In the genomic region with DNA sequence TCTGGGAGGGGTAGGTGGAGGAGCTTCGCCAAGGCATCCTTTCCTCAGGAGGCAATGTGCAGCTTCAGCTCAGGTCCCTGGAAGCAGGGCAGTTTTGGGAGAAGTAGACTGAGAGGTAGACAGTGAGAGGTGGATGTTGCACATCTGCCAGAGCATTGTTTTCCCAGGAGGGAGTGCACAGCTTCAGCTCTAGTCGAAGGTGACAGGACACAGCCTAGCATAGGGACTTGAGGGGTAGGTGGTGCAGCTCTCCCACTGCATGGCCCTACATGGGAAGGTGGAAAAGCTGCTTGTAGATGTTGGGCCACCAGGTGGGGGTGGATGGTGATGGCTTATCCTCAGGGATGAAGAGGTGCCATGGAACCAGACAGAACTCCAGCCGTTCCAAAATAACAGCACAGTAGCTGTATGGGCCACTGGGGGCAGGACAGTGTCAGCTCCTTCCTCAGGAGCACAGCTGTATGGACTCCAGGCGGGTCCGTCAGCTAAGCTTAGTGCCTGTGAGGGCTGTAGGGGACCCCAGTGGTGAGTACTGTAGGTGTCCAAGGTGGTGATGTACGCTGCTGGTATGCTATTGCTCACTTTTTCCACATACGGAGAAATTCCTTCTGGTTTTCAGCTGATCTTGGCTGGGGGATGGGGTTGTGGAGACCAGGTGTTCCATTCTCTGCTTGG, we compare ENCODE assay signal across 1 cellular context.
TF ChIP-seq lines count a peak whose summit lies in the region.

No MANE protein-coding gene starts in this region.

TF ChIP-seq in H1, 55 proteins besides CTCF, POLR2A, EP300 and RAD21:
- TF ChIP-seq, protein P1, sequence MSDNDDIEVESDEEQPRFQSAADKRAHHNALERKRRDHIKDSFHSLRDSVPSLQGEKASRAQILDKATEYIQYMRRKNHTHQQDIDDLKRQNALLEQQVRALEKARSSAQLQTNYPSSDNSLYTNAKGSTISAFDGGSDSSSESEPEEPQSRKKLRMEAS (IDR thresholded peaks at IDR 0.05): no peak
- TF ChIP-seq, protein P2, sequence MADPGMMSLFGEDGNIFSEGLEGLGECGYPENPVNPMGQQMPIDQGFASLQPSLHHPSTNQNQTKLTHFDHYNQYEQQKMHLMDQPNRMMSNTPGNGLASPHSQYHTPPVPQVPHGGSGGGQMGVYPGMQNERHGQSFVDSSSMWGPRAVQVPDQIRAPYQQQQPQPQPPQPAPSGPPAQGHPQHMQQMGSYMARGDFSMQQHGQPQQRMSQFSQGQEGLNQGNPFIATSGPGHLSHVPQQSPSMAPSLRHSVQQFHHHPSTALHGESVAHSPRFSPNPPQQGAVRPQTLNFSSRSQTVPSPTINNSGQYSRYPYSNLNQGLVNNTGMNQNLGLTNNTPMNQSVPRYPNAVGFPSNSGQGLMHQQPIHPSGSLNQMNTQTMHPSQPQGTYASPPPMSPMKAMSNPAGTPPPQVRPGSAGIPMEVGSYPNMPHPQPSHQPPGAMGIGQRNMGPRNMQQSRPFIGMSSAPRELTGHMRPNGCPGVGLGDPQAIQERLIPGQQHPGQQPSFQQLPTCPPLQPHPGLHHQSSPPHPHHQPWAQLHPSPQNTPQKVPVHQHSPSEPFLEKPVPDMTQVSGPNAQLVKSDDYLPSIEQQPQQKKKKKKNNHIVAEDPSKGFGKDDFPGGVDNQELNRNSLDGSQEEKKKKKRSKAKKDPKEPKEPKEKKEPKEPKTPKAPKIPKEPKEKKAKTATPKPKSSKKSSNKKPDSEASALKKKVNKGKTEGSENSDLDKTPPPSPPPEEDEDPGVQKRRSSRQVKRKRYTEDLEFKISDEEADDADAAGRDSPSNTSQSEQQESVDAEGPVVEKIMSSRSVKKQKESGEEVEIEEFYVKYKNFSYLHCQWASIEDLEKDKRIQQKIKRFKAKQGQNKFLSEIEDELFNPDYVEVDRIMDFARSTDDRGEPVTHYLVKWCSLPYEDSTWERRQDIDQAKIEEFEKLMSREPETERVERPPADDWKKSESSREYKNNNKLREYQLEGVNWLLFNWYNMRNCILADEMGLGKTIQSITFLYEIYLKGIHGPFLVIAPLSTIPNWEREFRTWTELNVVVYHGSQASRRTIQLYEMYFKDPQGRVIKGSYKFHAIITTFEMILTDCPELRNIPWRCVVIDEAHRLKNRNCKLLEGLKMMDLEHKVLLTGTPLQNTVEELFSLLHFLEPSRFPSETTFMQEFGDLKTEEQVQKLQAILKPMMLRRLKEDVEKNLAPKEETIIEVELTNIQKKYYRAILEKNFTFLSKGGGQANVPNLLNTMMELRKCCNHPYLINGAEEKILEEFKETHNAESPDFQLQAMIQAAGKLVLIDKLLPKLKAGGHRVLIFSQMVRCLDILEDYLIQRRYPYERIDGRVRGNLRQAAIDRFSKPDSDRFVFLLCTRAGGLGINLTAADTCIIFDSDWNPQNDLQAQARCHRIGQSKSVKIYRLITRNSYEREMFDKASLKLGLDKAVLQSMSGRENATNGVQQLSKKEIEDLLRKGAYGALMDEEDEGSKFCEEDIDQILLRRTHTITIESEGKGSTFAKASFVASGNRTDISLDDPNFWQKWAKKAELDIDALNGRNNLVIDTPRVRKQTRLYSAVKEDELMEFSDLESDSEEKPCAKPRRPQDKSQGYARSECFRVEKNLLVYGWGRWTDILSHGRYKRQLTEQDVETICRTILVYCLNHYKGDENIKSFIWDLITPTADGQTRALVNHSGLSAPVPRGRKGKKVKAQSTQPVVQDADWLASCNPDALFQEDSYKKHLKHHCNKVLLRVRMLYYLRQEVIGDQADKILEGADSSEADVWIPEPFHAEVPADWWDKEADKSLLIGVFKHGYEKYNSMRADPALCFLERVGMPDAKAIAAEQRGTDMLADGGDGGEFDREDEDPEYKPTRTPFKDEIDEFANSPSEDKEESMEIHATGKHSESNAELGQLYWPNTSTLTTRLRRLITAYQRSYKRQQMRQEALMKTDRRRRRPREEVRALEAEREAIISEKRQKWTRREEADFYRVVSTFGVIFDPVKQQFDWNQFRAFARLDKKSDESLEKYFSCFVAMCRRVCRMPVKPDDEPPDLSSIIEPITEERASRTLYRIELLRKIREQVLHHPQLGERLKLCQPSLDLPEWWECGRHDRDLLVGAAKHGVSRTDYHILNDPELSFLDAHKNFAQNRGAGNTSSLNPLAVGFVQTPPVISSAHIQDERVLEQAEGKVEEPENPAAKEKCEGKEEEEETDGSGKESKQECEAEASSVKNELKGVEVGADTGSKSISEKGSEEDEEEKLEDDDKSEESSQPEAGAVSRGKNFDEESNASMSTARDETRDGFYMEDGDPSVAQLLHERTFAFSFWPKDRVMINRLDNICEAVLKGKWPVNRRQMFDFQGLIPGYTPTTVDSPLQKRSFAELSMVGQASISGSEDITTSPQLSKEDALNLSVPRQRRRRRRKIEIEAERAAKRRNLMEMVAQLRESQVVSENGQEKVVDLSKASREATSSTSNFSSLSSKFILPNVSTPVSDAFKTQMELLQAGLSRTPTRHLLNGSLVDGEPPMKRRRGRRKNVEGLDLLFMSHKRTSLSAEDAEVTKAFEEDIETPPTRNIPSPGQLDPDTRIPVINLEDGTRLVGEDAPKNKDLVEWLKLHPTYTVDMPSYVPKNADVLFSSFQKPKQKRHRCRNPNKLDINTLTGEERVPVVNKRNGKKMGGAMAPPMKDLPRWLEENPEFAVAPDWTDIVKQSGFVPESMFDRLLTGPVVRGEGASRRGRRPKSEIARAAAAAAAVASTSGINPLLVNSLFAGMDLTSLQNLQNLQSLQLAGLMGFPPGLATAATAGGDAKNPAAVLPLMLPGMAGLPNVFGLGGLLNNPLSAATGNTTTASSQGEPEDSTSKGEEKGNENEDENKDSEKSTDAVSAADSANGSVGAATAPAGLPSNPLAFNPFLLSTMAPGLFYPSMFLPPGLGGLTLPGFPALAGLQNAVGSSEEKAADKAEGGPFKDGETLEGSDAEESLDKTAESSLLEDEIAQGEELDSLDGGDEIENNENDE (IDR thresholded peaks at IDR 0.05; ENCODE audit: insufficient replicate concordance, low read length): no peak
- TF ChIP-seq RFX5 (IDR thresholded peaks at IDR 0.05; ENCODE audit: borderline replicate concordance, low read depth, low read length) (no peak), KDM5A (IDR thresholded peaks at IDR 0.05; ENCODE audit: low read length) (no peak), KDM4A (IDR thresholded peaks at IDR 0.05; ENCODE audit: low read depth, low read length, severe bottlenecking) (no peak), TAF1 (IDR thresholded peaks at IDR 0.05; ENCODE audit: low read depth, low read length) (no peak), CTBP2 (IDR thresholded peaks at IDR 0.05; ENCODE audit: borderline replicate concordance, insufficient read depth, insufficient read length, low read length) (no peak), JUND (IDR thresholded peaks at IDR 0.05; ENCODE audit: low read length) (no peak), EGR1 (IDR thresholded peaks at IDR 0.05; ENCODE audit: borderline replicate concordance, low read depth, low read length) (no peak)
